Comparison of ENCODE assay signal across 34 cellular contexts in genomic region chr7:98293746-98294145, GRCh38.
"Had no signal": no experiment of that assay in that cellular context is flagged by ENCODE, and none has a peak within 500 bp of the region (broad histone marks: within the 10 kb centered on the region; RNA-seq: fewer than 3 reads in every experiment).

No MANE protein-coding gene starts in this region.

- H3K4me2 ChIP-seq: smooth muscle cell had no signal

- H2AFZ ChIP-seq: parathyroid adenoma had no signal

- H3K27ac Mint-ChIP-seq: activated CD4-positive, alpha-beta memory T cell treated with anti-CD3 and anti-CD28 coated beads for 36 hours; activated CD4-positive, alpha-beta T cell treated with anti-CD3 and anti-CD28 coated beads, Interleukin-2, amount 10 ng/mL, durations not matched to agents 24 days and 14 days; activated naive CD4-positive, alpha-beta T cell treated with anti-CD3 and anti-CD28 coated beads, Interleukin-2, amount 10 ng/mL, durations not matched to agents 7 days and 5 days; activated naive CD8-positive, alpha-beta T cell treated with anti-CD3 and anti-CD28 coated beads, Interleukin-2, amount 10 ng/mL, durations not matched to agents 7 days and 5 days; activated T-helper 1 cell treated with anti-CD3 and anti-CD28 coated beads, Interleukin-12 subunit alpha, Interleukin-12 subunit beta, Interleukin-2, Interleukin-4 antibody, amounts not matched to agents 30 ng/mL and 10 ng/mL and 1 ng/mL, durations not matched to agents 14 hours and 24 hours and 36 hours; effector memory CD8-positive, alpha-beta T cell; stimulated activated memory B cell treated with anti-CD40 and anti-IgM and Interleukin-4, amounts not matched to agents 10 μg/mL and 1 μg/mL and 100 μg/mL, for 72 hours; stimulated activated naive CD8-positive, alpha-beta T cell treated with anti-CD3 and anti-CD28 coated beads, Interleukin-15, amount 100 ng/mL, for 72 hours; T-helper 1 cell treated with Interleukin-12 subunit alpha and Interleukin-12 subunit beta and Interleukin-4 antibody, amounts not matched to agents 30 μg/mL and 1 μg/mL, for 36 hours had no signal

- H3K4me3 Mint-ChIP-seq: activated CD4-positive, alpha-beta memory T cell treated with anti-CD3 and anti-CD28 coated beads for 36 hours; activated CD4-positive, alpha-beta T cell treated with anti-CD3 and anti-CD28 coated beads, Interleukin-2, amount 10 ng/mL, durations not matched to agents 24 days and 14 days; activated naive CD4-positive, alpha-beta T cell treated with anti-CD3 and anti-CD28 coated beads, Interleukin-2, amount 10 ng/mL, durations not matched to agents 7 days and 5 days; activated naive CD8-positive, alpha-beta T cell treated with anti-CD3 and anti-CD28 coated beads, Interleukin-2, amount 10 ng/mL, durations not matched to agents 7 days and 5 days; activated T-helper 1 cell treated with anti-CD3 and anti-CD28 coated beads, Interleukin-12 subunit alpha, Interleukin-12 subunit beta, Interleukin-2, Interleukin-4 antibody, amounts not matched to agents 30 ng/mL and 10 ng/mL and 1 ng/mL, durations not matched to agents 14 hours and 24 hours and 36 hours; brain; effector memory CD8-positive, alpha-beta T cell; nephron progenitor cell; stimulated activated memory B cell treated with anti-CD40 and anti-IgM and Interleukin-4, amounts not matched to agents 10 μg/mL and 1 μg/mL and 100 μg/mL, for 72 hours; stimulated activated naive CD8-positive, alpha-beta T cell treated with anti-CD3 and anti-CD28 coated beads, Interleukin-15, amount 100 ng/mL, for 72 hours; T-helper 1 cell treated with Interleukin-12 subunit alpha and Interleukin-12 subunit beta and Interleukin-4 antibody, amounts not matched to agents 30 μg/mL and 1 μg/mL, for 36 hours had no signal

- DNase-seq: activated CD4-positive, alpha-beta memory T cell treated with anti-CD3 and anti-CD28 coated beads for 36 hours; activated CD4-positive, alpha-beta T cell treated with anti-CD3 and anti-CD28 coated beads, Interleukin-2, amount 10 ng/mL, durations not matched to agents 24 days and 14 days; activated CD8-positive, alpha-beta memory T cell treated with anti-CD3 and anti-CD28 coated beads, Interleukin-2, amount 50 U/mL, for 4 hours; activated effector memory CD4-positive, alpha-beta T cell treated with anti-CD3 and anti-CD28 coated beads, Interleukin-2, amount 50 U/mL, for 16 hours; activated naive CD4-positive, alpha-beta T cell treated with anti-CD3 and anti-CD28 coated beads, Interleukin-2, amount 10 ng/mL, durations not matched to agents 7 days and 5 days; activated naive CD8-positive, alpha-beta T cell treated with anti-CD3 and anti-CD28 coated beads, Interleukin-2, amount 10 ng/mL, durations not matched to agents 7 days and 5 days; activated T-cell treated with anti-CD3 and anti-CD28 coated beads, Interleukin-2, amount 50 U/mL, for 1 hour; cerebellar nuclear complex; effector memory CD8-positive, alpha-beta T cell; heart right ventricle; islet precursor cell; left ventricle myocardium inferior; nephron progenitor cell; nucleus accumbens; stimulated activated CD4-positive, alpha-beta T cell treated with anti-CD3 and anti-CD28 coated beads, Interleukin-1b, Interleukin-23, amount 100 ng/mL, for 48 hours; stimulated activated CD4-positive, alpha-beta T cell treated with anti-CD3 and anti-CD28 coated beads, Interleukin-4, amount 100 ng/mL, for 4 hours; stimulated activated CD8-positive, alpha-beta memory T cell treated with anti-CD3 and anti-CD28 coated beads, Interleukin-4, amount 100 ng/mL, for 48 hours; stimulated activated naive CD8-positive, alpha-beta T cell treated with anti-CD3 and anti-CD28 coated beads, Interleukin-15, amount 100 ng/mL, for 72 hours; substantia nigra; T-helper 9 cell; WERI-Rb-1 had no signal

- H3K27me3 ChIP-seq: ascending aorta, cardiac muscle cell, heart right ventricle had no signal

- H3K9me3 ChIP-seq: heart right ventricle, left ventricle myocardium inferior, psoas muscle had no signal

- H3K4me3 ChIP-seq: ascending aorta, cardiac muscle cell, coronary artery, heart right ventricle, left ventricle myocardium inferior, lung, psoas muscle, smooth muscle cell had no signal

- H3K9me3 Mint-ChIP-seq: activated CD4-positive, alpha-beta memory T cell treated with anti-CD3 and anti-CD28 coated beads for 36 hours; activated CD4-positive, alpha-beta T cell treated with anti-CD3 and anti-CD28 coated beads, Interleukin-2, amount 10 ng/mL, durations not matched to agents 24 days and 14 days; activated naive CD4-positive, alpha-beta T cell treated with anti-CD3 and anti-CD28 coated beads, Interleukin-2, amount 10 ng/mL, durations not matched to agents 7 days and 5 days; activated naive CD8-positive, alpha-beta T cell treated with anti-CD3 and anti-CD28 coated beads, Interleukin-2, amount 10 ng/mL, durations not matched to agents 7 days and 5 days; activated T-helper 1 cell treated with anti-CD3 and anti-CD28 coated beads, Interleukin-12 subunit alpha, Interleukin-12 subunit beta, Interleukin-2, Interleukin-4 antibody, amounts not matched to agents 30 ng/mL and 10 ng/mL and 1 ng/mL, durations not matched to agents 14 hours and 24 hours and 36 hours; brain; effector memory CD8-positive, alpha-beta T cell; nephron progenitor cell; stimulated activated memory B cell treated with anti-CD40 and anti-IgM and Interleukin-4, amounts not matched to agents 10 μg/mL and 1 μg/mL and 100 μg/mL, for 72 hours; stimulated activated naive CD8-positive, alpha-beta T cell treated with anti-CD3 and anti-CD28 coated beads, Interleukin-15, amount 100 ng/mL, for 72 hours; T-helper 1 cell treated with Interleukin-12 subunit alpha and Interleukin-12 subunit beta and Interleukin-4 antibody, amounts not matched to agents 30 μg/mL and 1 μg/mL, for 36 hours had no signal

- H3K36me3 ChIP-seq: cardiac muscle cell had no signal

- ATAC-seq: activated CD4-positive, CD25-positive, alpha-beta regulatory T cell treated with anti-CD3 and anti-CD28 coated beads, Interleukin-2, amount 50 U/mL, for 24 hours; effector memory CD8-positive, alpha-beta T cell; esophagus mucosa; heart right ventricle; stimulated activated memory B cell treated with anti-CD40 and anti-IgM and Interleukin-4, amounts not matched to agents 10 μg/mL and 1 μg/mL and 100 μg/mL, for 72 hours; stimulated activated naive CD8-positive, alpha-beta T cell treated with anti-CD3 and anti-CD28 coated beads, Interleukin-15, amount 100 ng/mL, for 72 hours had no signal

- H3K27ac ChIP-seq: ascending aorta, coronary artery, heart right ventricle, left ventricle myocardium inferior, parathyroid adenoma, psoas muscle, WERI-Rb-1 had no signal

- H3K27me3 Mint-ChIP-seq: activated CD4-positive, alpha-beta memory T cell treated with anti-CD3 and anti-CD28 coated beads for 36 hours; activated CD4-positive, alpha-beta T cell treated with anti-CD3 and anti-CD28 coated beads, Interleukin-2, amount 10 ng/mL, durations not matched to agents 24 days and 14 days; activated naive CD4-positive, alpha-beta T cell treated with anti-CD3 and anti-CD28 coated beads, Interleukin-2, amount 10 ng/mL, durations not matched to agents 7 days and 5 days; activated naive CD8-positive, alpha-beta T cell treated with anti-CD3 and anti-CD28 coated beads, Interleukin-2, amount 10 ng/mL, durations not matched to agents 7 days and 5 days; brain; effector memory CD8-positive, alpha-beta T cell; stimulated activated memory B cell treated with anti-CD40 and anti-IgM and Interleukin-4, amounts not matched to agents 10 μg/mL and 1 μg/mL and 100 μg/mL, for 72 hours; stimulated activated naive CD8-positive, alpha-beta T cell treated with anti-CD3 and anti-CD28 coated beads, Interleukin-15, amount 100 ng/mL, for 72 hours had no signal

- H3K9ac ChIP-seq: parathyroid adenoma had no signal

- H3K4me1 Mint-ChIP-seq: activated CD4-positive, alpha-beta T cell treated with anti-CD3 and anti-CD28 coated beads, Interleukin-2, amount 10 ng/mL, durations not matched to agents 24 days and 14 days; activated naive CD4-positive, alpha-beta T cell treated with anti-CD3 and anti-CD28 coated beads, Interleukin-2, amount 10 ng/mL, durations not matched to agents 7 days and 5 days; activated naive CD8-positive, alpha-beta T cell treated with anti-CD3 and anti-CD28 coated beads, Interleukin-2, amount 10 ng/mL, durations not matched to agents 7 days and 5 days; stimulated activated memory B cell treated with anti-CD40 and anti-IgM and Interleukin-4, amounts not matched to agents 10 μg/mL and 1 μg/mL and 100 μg/mL, for 72 hours; stimulated activated naive CD8-positive, alpha-beta T cell treated with anti-CD3 and anti-CD28 coated beads, Interleukin-15, amount 100 ng/mL, for 72 hours had no signal

- H3K4me1 ChIP-seq: parathyroid adenoma had no signal
